1 cellular context compared by ENCODE assay signal in the genomic region with DNA sequence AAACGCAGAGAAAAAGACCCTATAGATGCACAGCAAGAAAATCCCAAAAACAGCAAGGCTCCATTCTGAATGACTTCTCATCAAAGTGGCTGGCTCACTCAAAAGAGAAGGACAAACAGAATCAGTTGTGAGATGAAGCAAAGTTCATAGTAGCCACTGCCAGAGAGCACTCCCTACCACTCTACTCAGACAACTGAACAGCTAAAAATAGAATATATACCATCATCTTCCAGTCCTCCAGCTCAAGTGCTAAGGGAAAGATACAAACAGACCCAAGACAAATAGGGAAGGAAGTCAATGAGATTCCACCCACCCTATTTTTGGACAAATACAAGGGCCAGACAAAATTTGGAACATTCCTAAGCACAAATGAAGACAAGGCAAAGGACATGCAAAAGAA.
TF ChIP-seq lines count a peak whose summit lies in the region.

No MANE protein-coding gene starts in this region.

TF ChIP-seq in GM23338, 12 proteins besides CTCF, POLR2A, EP300 and RAD21 (continued from another document):
- TF ChIP-seq, protein P1, sequence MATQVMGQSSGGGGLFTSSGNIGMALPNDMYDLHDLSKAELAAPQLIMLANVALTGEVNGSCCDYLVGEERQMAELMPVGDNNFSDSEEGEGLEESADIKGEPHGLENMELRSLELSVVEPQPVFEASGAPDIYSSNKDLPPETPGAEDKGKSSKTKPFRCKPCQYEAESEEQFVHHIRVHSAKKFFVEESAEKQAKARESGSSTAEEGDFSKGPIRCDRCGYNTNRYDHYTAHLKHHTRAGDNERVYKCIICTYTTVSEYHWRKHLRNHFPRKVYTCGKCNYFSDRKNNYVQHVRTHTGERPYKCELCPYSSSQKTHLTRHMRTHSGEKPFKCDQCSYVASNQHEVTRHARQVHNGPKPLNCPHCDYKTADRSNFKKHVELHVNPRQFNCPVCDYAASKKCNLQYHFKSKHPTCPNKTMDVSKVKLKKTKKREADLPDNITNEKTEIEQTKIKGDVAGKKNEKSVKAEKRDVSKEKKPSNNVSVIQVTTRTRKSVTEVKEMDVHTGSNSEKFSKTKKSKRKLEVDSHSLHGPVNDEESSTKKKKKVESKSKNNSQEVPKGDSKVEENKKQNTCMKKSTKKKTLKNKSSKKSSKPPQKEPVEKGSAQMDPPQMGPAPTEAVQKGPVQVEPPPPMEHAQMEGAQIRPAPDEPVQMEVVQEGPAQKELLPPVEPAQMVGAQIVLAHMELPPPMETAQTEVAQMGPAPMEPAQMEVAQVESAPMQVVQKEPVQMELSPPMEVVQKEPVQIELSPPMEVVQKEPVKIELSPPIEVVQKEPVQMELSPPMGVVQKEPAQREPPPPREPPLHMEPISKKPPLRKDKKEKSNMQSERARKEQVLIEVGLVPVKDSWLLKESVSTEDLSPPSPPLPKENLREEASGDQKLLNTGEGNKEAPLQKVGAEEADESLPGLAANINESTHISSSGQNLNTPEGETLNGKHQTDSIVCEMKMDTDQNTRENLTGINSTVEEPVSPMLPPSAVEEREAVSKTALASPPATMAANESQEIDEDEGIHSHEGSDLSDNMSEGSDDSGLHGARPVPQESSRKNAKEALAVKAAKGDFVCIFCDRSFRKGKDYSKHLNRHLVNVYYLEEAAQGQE (IDR thresholded peaks at IDR 0.05; ENCODE audit: unreplicated experiment), result no peak
- TF ChIP-seq ZNF462 (CRISPR knock-in tag; IDR thresholded peaks at IDR 0.05) (no peak), ETS1 (IDR thresholded peaks at IDR 0.05) (no peak), NANOG (IDR thresholded peaks at IDR 0.05; ENCODE audit: borderline replicate concordance) (no peak), STAT1 (IDR thresholded peaks at IDR 0.05; ENCODE audit: unreplicated experiment) (no peak)
